30 cellular contexts compared by ENCODE assay signal in genomic region chr12:117161460-117162166, GRCh38. TPM values are rescaled to one million over a fixed set of nuclear protein-coding genes. Genes with fewer than 3 reads are reported as not detected.
A peak's percentile ranks its signal among the peaks of the same experiment; 100 is the strongest.
DNase-seq lines count a peak whose midpoint lies in the region; ATAC-seq and TF ChIP-seq lines count a peak whose summit lies in the region.
"Had no signal": no experiment of that assay in that cellular context is flagged by ENCODE, and none has a peak within 500 bp of the region (broad histone marks: within the 10 kb centered on the region; RNA-seq: fewer than 3 reads in every experiment).

No MANE protein-coding gene starts in this region.

- peaks cover 11% of the 10 kb centered on the region for H3K4me1 Mint-ChIP-seq in T-helper 1 cell treated with Interleukin-12 subunit alpha and Interleukin-12 subunit beta and Interleukin-4 antibody, amounts not matched to agents 30 μg/mL and 1 μg/mL, for 36 hours (ENCODE audit: low read depth)
- peaks cover 0 to 5% (median 2%) of the 10 kb centered on the region in 4 donors for H3K4me1 Mint-ChIP-seq in CD4-positive, alpha-beta memory T cell
- peaks cover 0 to 6% (median 1%) of the 10 kb centered on the region in 7 donors for H3K4me1 Mint-ChIP-seq in naive thymus-derived CD4-positive, alpha-beta T cell
- H3K4me1 Mint-ChIP-seq: activated naive CD8-positive, alpha-beta T cell treated with anti-CD3 and anti-CD28 coated beads, Interleukin-2, amount 10 ng/mL, durations not matched to agents 7 days and 5 days had no signal

- peaks cover 82% of the 10 kb centered on the region for H3K36me3 ChIP-seq in CD4-positive, alpha-beta memory T cell (ENCODE audit: insufficient read depth, low read length)
- H3K36me3 ChIP-seq in adrenal gland (replicated peaks in 1 of 2): peaks cover 0 to 91% of the 10 kb centered on the region in 2 donors
- peaks cover 30 to 94% (median 34%) of the 10 kb centered on the region in 3 experiments for H3K36me3 ChIP-seq in naive thymus-derived CD4-positive, alpha-beta T cell (ENCODE audit: control insufficient read depth in 2 of 3, insufficient read depth in 3 of 3, low read length in 3 of 3)

- no peaks in the 10 kb centered on the region for H3K4me1 ChIP-seq in CD4-positive, alpha-beta memory T cell (ENCODE audit: insufficient read depth, low read length)
- H3K4me1 ChIP-seq in adrenal gland (replicated peaks in 1 of 2): peaks cover 31 to 39% of the 10 kb centered on the region in 2 donors
- H3K4me1 ChIP-seq in naive thymus-derived CD4-positive, alpha-beta T cell (ENCODE audit: control insufficient read depth in 2 of 2, insufficient read depth in 2 of 2, low read length in 2 of 2): no peaks in the 10 kb centered on the region
- H3K4me1 ChIP-seq: BLaER1 treated with 17β-estradiol and CSF1 and Interleukin-3, amounts not matched to agents 10 nM and 100 nM; esophagus muscularis mucosa; psoas muscle; suprapubic skin had no signal

- H3K27me3 Mint-ChIP-seq in T-helper 1 cell treated with Interleukin-12 subunit alpha and Interleukin-12 subunit beta and Interleukin-4 antibody, amounts not matched to agents 30 μg/mL and 1 μg/mL, for 36 hours (ENCODE audit: low read depth): no peaks in the 10 kb centered on the region
- no peaks in the 10 kb centered on the region for H3K27me3 Mint-ChIP-seq in CD4-positive, alpha-beta memory T cell
- no peaks in the 10 kb centered on the region for H3K27me3 Mint-ChIP-seq in naive thymus-derived CD4-positive, alpha-beta T cell
- H3K27me3 Mint-ChIP-seq: activated naive CD8-positive, alpha-beta T cell treated with anti-CD3 and anti-CD28 coated beads, Interleukin-2, amount 10 ng/mL, durations not matched to agents 7 days and 5 days had no signal

- peak overlapping the region; percentile 16 for H3K27ac Mint-ChIP-seq in T-helper 1 cell treated with Interleukin-12 subunit alpha and Interleukin-12 subunit beta and Interleukin-4 antibody, amounts not matched to agents 30 μg/mL and 1 μg/mL, for 36 hours
- peak overlapping the region in 4 of 7 donors; percentile 1 to 72 (median 53) for H3K27ac Mint-ChIP-seq in CD4-positive, alpha-beta memory T cell
- H3K27ac Mint-ChIP-seq in naive thymus-derived CD4-positive, alpha-beta T cell: peak overlapping the region in 5 of 9 donors; percentile 14 to 83 (median 27)
- H3K27ac Mint-ChIP-seq: activated naive CD8-positive, alpha-beta T cell treated with anti-CD3 and anti-CD28 coated beads, Interleukin-2, amount 10 ng/mL, durations not matched to agents 7 days and 5 days had no signal

- no peaks in the 10 kb centered on the region for H3K27me3 ChIP-seq in CD4-positive, alpha-beta memory T cell (ENCODE audit: insufficient read depth, low read length)
- H3K27me3 ChIP-seq in adrenal gland: no peaks in the 10 kb centered on the region
- no peaks in the 10 kb centered on the region for H3K27me3 ChIP-seq in naive thymus-derived CD4-positive, alpha-beta T cell (ENCODE audit: control insufficient read depth in 2 of 2, insufficient read depth in 2 of 2, low read length in 2 of 2)
- H3K27me3 ChIP-seq: BLaER1 treated with 17β-estradiol and CSF1 and Interleukin-3, amounts not matched to agents 10 nM and 100 nM; esophagus muscularis mucosa; heart right ventricle; suprapubic skin had no signal

- H3K36me3 Mint-ChIP-seq in T-helper 1 cell treated with Interleukin-12 subunit alpha and Interleukin-12 subunit beta and Interleukin-4 antibody, amounts not matched to agents 30 μg/mL and 1 μg/mL, for 36 hours (ENCODE audit: low read depth): peaks cover 51% of the 10 kb centered on the region
- H3K36me3 Mint-ChIP-seq in CD4-positive, alpha-beta memory T cell: peaks cover 64 to 95% of the 10 kb centered on the region in 2 donors
- peaks cover 12 to 52% (median 29%) of the 10 kb centered on the region in 5 donors for H3K36me3 Mint-ChIP-seq in naive thymus-derived CD4-positive, alpha-beta T cell

- POLR2A ChIA-PET in CD4-positive, alpha-beta memory T cell (lab: Charles Lee; ENCODE audit: partially characterized antibody): no interaction called here
- POLR2A ChIA-PET in naive thymus-derived CD4-positive, alpha-beta T cell (lab: Charles Lee): no interaction called here

- ATAC-seq in naive thymus-derived CD4-positive, alpha-beta T cell: no peak
- ATAC-seq in GM19023 (IDR thresholded peaks at IDR 0.05; ENCODE audit: unreplicated experiment): no peak
- ATAC-seq: heart right ventricle, PC-3, Right ventricle myocardium inferior had no signal

- WGBS in adrenal gland, 4 donors: 68 to 75% (median 71%) methylated on average over 10 of the region's 10 CpGs

- no peak overlapping the region for H3K27ac ChIP-seq in CD4-positive, alpha-beta memory T cell (ENCODE audit: low read depth, low read length)
- H3K27ac ChIP-seq in adrenal gland: peak overlapping the region in 4 of 5 donors; percentile 3 to 90 (median 54)
- H3K27ac ChIP-seq in naive thymus-derived CD4-positive, alpha-beta T cell (ENCODE audit: low read depth, low read length): no peak overlapping the region
- H3K27ac ChIP-seq: 22Rv1; BLaER1 treated with 17β-estradiol and CSF1 and Interleukin-3, amounts not matched to agents 10 nM and 100 nM; esophagus muscularis mucosa; heart right ventricle; psoas muscle; suprapubic skin had no signal

- no peak overlapping the region for H3K4me3 ChIP-seq in CD4-positive, alpha-beta memory T cell (ENCODE audit: low read length in 2 of 2)
- H3K4me3 ChIP-seq in adrenal gland: no peak overlapping the region
- no peak overlapping the region for H3K4me3 ChIP-seq in naive thymus-derived CD4-positive, alpha-beta T cell (ENCODE audit: low read length)
- H3K4me3 ChIP-seq: BLaER1 treated with 17β-estradiol and CSF1 and Interleukin-3, amounts not matched to agents 10 nM and 100 nM; esophagus muscularis mucosa; heart right ventricle; psoas muscle; suprapubic skin had no signal

- no peak overlapping the region for H3K4me3 Mint-ChIP-seq in T-helper 1 cell treated with Interleukin-12 subunit alpha and Interleukin-12 subunit beta and Interleukin-4 antibody, amounts not matched to agents 30 μg/mL and 1 μg/mL, for 36 hours
- H3K4me3 Mint-ChIP-seq in CD4-positive, alpha-beta memory T cell: no peak overlapping the region
- H3K4me3 Mint-ChIP-seq in naive thymus-derived CD4-positive, alpha-beta T cell: no peak overlapping the region
- H3K4me3 Mint-ChIP-seq: activated naive CD8-positive, alpha-beta T cell treated with anti-CD3 and anti-CD28 coated beads, Interleukin-2, amount 10 ng/mL, durations not matched to agents 7 days and 5 days had no signal

- H3K9me3 Mint-ChIP-seq in T-helper 1 cell treated with Interleukin-12 subunit alpha and Interleukin-12 subunit beta and Interleukin-4 antibody, amounts not matched to agents 30 μg/mL and 1 μg/mL, for 36 hours: no peaks in the 10 kb centered on the region
- H3K9me3 Mint-ChIP-seq in CD4-positive, alpha-beta memory T cell: peaks cover 0 to 3% (median 0%) of the 10 kb centered on the region in 8 donors
- no peaks in the 10 kb centered on the region for H3K9me3 Mint-ChIP-seq in naive thymus-derived CD4-positive, alpha-beta T cell
- H3K9me3 Mint-ChIP-seq: activated naive CD8-positive, alpha-beta T cell treated with anti-CD3 and anti-CD28 coated beads, Interleukin-2, amount 10 ng/mL, durations not matched to agents 7 days and 5 days had no signal

- CTCF ChIA-PET in CD4-positive, alpha-beta memory T cell (lab: Charles Lee; ENCODE audit: partially characterized antibody): interaction anchor here (0.6 kb wide), 1 partner anchor 42 kb away, joined by 3 read pairs; no protein-coding TSS in a partner anchor
- CTCF ChIA-PET in naive thymus-derived CD4-positive, alpha-beta T cell (lab: Charles Lee): no interaction called here

- TF ChIP-seq CTCF in adrenal gland (IDR thresholded peaks at IDR 0.05): no peak

- no peak for DNase-seq in T-helper 1 cell
- DNase-seq in CD4-positive, alpha-beta memory T cell: no peak
- DNase-seq in adrenal gland: no peak
- DNase-seq in naive thymus-derived CD4-positive, alpha-beta T cell: no peak
- no peak for DNase-seq in NCI-H146 treated with DMSO at 0.1 percent for 48 hours (lab: John Stamatoyannopoulos, UW; ENCODE audit: unreplicated experiment)
- DNase-seq in EL: no peak
- DNase-seq: activated CD4-positive, CD25-positive, alpha-beta regulatory T cell treated with anti-CD3 and anti-CD28 coated beads, Interleukin-2, amount 50 U/mL, for 72 hours; activated naive CD8-positive, alpha-beta T cell treated with anti-CD3 and anti-CD28 coated beads, Interleukin-2, amount 10 ng/mL, durations not matched to agents 7 days and 5 days; caudate nucleus; dermis blood vessel endothelial cell; DMS153; heart right ventricle; KBM-7; NCI-H2081; NCI-H226; NCI-H526 treated with DMSO at 0.1 percent for 48 hours; NK-92 treated with Interleukin-12 subunit alpha and Interleukin-12 subunit beta, amount 100 ng/mL, for 24 hours; occipital lobe; PC-3; psoas muscle; SK-N-SH; stimulated activated CD4-positive, alpha-beta T cell treated with anti-CD3 and anti-CD28 coated beads, Interleukin-4, amount 100 ng/mL, for 4 hours; T-helper 2 cell had no signal

- intact Hi-C loops in CD4-positive, alpha-beta memory T cell (cut with micrococcal nuclease): no loop called here
- intact Hi-C loops in adrenal gland (cut with DNase I): no loop called here
- intact Hi-C loops in naive thymus-derived CD4-positive, alpha-beta T cell (cut with micrococcal nuclease): no loop called here

- no peaks in the 10 kb centered on the region for H3K9me3 ChIP-seq in CD4-positive, alpha-beta memory T cell (ENCODE audit: control insufficient read depth in 1 of 2, low read length in 2 of 2)
- H3K9me3 ChIP-seq in adrenal gland (replicated peaks in 1 of 3): no peaks in the 10 kb centered on the region
- no peaks in the 10 kb centered on the region for H3K9me3 ChIP-seq in naive thymus-derived CD4-positive, alpha-beta T cell (ENCODE audit: control insufficient read depth in 2 of 3, low read length in 3 of 3)
- H3K9me3 ChIP-seq: BLaER1 treated with 17β-estradiol and CSF1 and Interleukin-3, amounts not matched to agents 10 nM and 100 nM; esophagus muscularis mucosa; heart right ventricle; psoas muscle; SK-N-SH; suprapubic skin had no signal

- TF ChIP-seq POLR2A in adrenal gland (IDR thresholded peaks at IDR 0.05): no peak

RNA-seq across cellular contexts. Expression of gene FBXO21, which starts 28.7 kb away (rescaled TPM):
- 10 to 100 TPM; 41.9 to 47.8 TPM for total RNA-seq in CD4-positive, alpha-beta memory T cell
- 10 to 100 TPM; 52.0 to 61.4 TPM for polyA plus RNA-seq in CD4-positive, alpha-beta memory T cell
- total RNA-seq in adrenal gland: 100 to 1,000 TPM in 6 of 8 donors, 10 to 100 TPM in 2; 74.5 to 309 (median 128) TPM
- 10 to 100 TPM; 22.8 to 54.7 (median 24.0) TPM for polyA plus RNA-seq in adrenal gland
- total RNA-seq in naive thymus-derived CD4-positive, alpha-beta T cell: 10 to 100 TPM; 30.4 to 62.9 (median 48.6) TPM
- 10 to 100 TPM; 51.4 to 52.9 TPM for polyA plus RNA-seq in naive thymus-derived CD4-positive, alpha-beta T cell

Comparison
In these comparisons a context has a peak if more than half of its experiments do, and no peak if none do; other contexts are left out.
1. H3K27ac ChIP-seq: peak in adrenal gland (4 of 5); none in CD4-positive, alpha-beta memory T cell (single experiment) and naive thymus-derived CD4-positive, alpha-beta T cell (single experiment).
2. Peak in every context shown above with its lines, with median percentiles within 50 percentile points of each other: H3K27ac Mint-ChIP-seq.